1 cellular context compared by ENCODE assay signal in the genomic region with DNA sequence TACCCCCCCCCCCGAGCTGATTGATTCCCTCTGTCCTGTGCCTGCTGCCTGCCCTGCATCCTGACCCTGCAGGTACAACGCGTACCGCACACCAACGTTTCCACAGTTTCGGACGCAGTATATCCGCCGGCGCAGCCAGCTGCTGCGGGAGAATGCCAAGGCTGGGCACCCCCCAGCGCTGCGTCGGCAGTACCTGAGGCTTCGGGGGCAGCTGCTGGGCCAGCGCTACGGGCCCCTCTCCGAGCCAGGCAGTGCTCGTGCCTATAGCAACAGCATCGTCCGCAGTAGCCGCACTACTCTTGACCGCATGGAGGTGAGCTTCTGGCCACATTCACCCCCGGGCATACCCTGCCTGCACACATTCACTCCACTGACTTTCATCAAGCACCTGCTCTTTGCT.
TF ChIP-seq lines count a peak whose summit lies in the region.

No MANE protein-coding gene starts in this region.

TF ChIP-seq in SK-N-SH treated with all-trans-retinoic acid at 6 μM for 48 hours, 23 proteins besides CTCF, POLR2A, EP300 and RAD21 (continued from another document):
- TF ChIP-seq, protein P1, sequence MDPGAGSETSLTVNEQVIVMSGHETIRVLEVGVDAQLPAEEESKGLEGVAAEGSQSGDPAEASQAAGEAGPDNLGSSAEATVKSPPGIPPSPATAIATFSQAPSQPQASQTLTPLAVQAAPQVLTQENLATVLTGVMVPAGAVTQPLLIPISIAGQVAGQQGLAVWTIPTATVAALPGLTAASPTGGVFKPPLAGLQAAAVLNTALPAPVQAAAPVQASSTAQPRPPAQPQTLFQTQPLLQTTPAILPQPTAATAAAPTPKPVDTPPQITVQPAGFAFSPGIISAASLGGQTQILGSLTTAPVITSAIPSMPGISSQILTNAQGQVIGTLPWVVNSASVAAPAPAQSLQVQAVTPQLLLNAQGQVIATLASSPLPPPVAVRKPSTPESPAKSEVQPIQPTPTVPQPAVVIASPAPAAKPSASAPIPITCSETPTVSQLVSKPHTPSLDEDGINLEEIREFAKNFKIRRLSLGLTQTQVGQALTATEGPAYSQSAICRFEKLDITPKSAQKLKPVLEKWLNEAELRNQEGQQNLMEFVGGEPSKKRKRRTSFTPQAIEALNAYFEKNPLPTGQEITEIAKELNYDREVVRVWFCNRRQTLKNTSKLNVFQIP (CRISPR knock-in tag; IDR thresholded peaks at IDR 0.05; ENCODE audit: borderline replicate concordance, low read depth), result no peak
- TF ChIP-seq RARB (CRISPR knock-in tag; IDR thresholded peaks at IDR 0.05), result no peak
- TF ChIP-seq SNAI2 (CRISPR knock-in tag; IDR thresholded peaks at IDR 0.05), result no peak
- no peak for TF ChIP-seq TOX (CRISPR knock-in tag; IDR thresholded peaks at IDR 0.05; ENCODE audit: borderline replicate concordance)
- no peak for TF ChIP-seq ZFP3 (CRISPR knock-in tag; IDR thresholded peaks at IDR 0.05)
- TF ChIP-seq ISL1 (CRISPR knock-in tag; IDR thresholded peaks at IDR 0.05), result no peak
